ENCODE assay signal across 21 cellular contexts in genomic region chr13:114002009-114002544, GRCh38. TPM values are rescaled to one million over a fixed set of nuclear protein-coding genes. Genes with fewer than 3 reads are reported as not detected.
DNase-seq lines count a peak whose midpoint lies in the region; ATAC-seq, FAIRE-seq and TF ChIP-seq lines count a peak whose summit lies in the region.
"Had no signal": no experiment of that assay in that cellular context is flagged by ENCODE, and none has a peak within 500 bp of the region (broad histone marks: within the 10 kb centered on the region; RNA-seq: fewer than 3 reads in every experiment).

No MANE protein-coding gene starts in this region.

- H3K9me3 ChIP-seq in right atrium auricular region (no peaks in the 10 kb centered on the region), RWPE2 (ENCODE audit: severe bottlenecking) (no peaks in the 10 kb centered on the region), kidney (ENCODE audit: control insufficient read depth in 1 of 2, low read length in 2 of 2) (no peaks in the 10 kb centered on the region), spleen (no peaks in the 10 kb centered on the region), trophoblast cell (ENCODE audit: insufficient read depth, low read depth, low read length) (peaks cover 4% of the 10 kb centered on the region)
- H3K9me3 ChIP-seq: BE2C had no signal

- no peak overlapping the region for H4K91ac ChIP-seq in trophoblast cell (ENCODE audit: low read depth, low read length)

- no peaks in the 10 kb centered on the region for H3K79me2 ChIP-seq in trophoblast cell (ENCODE audit: control insufficient read depth, insufficient read depth, low read length, poor library complexity)

- H3K14ac ChIP-seq in trophoblast cell (ENCODE audit: low read length): no peak overlapping the region

- no peak for TF ChIP-seq CTCF in right atrium auricular region (IDR thresholded peaks at IDR 0.05)
- TF ChIP-seq CTCF in RWPE2 (IDR thresholded peaks at IDR 0.05; ENCODE audit: poor library complexity, severe bottlenecking): no peak
- TF ChIP-seq CTCF in kidney (IDR thresholded peaks at IDR 0.05; ENCODE audit: borderline replicate concordance, extremely low read depth, insufficient read depth): no peak
- no peak for TF ChIP-seq CTCF in spleen (IDR thresholded peaks at IDR 0.05 in 8 of 11, conservative IDR thresholded peaks at IDR 0.05 in 3 of 11)

- H4K12ac ChIP-seq in trophoblast cell (ENCODE audit: low read depth, low read length): no peak overlapping the region

- no peak overlapping the region for H3K23ac ChIP-seq in trophoblast cell (ENCODE audit: low read length)

- H2AFZ ChIP-seq in trophoblast cell (ENCODE audit: insufficient read depth, low read length, poor library complexity): no peak overlapping the region

- no peak overlapping the region for H3K4ac ChIP-seq in trophoblast cell (ENCODE audit: low read depth, low read length)

- no peak overlapping the region for H3K18ac ChIP-seq in trophoblast cell (ENCODE audit: low read length)

- no peak overlapping the region for H2BK5ac ChIP-seq in trophoblast cell (ENCODE audit: low read depth, low read length, poor library complexity)

- no peak for ATAC-seq in Right ventricle myocardium inferior
- ATAC-seq in RWPE2 (ENCODE audit: low read depth): no peak
- ATAC-seq in GM19463 (IDR thresholded peaks at IDR 0.05; ENCODE audit: unreplicated experiment): no peak
- ATAC-seq in HG03039 (IDR thresholded peaks at IDR 0.05; ENCODE audit: unreplicated experiment): no peak

- H3K27me3 ChIP-seq in right atrium auricular region (no peaks in the 10 kb centered on the region), RWPE2 (ENCODE audit: insufficient read depth, poor library complexity, severe bottlenecking) (no peaks in the 10 kb centered on the region), spleen (replicated peaks in 1 of 7) (no peaks in the 10 kb centered on the region), trophoblast cell (ENCODE audit: insufficient read depth, low read length) (no peaks in the 10 kb centered on the region)
- H3K27me3 ChIP-seq: BE2C had no signal

- H3K9ac ChIP-seq in kidney (ENCODE audit: low read length in 2 of 2) (no peak overlapping the region), trophoblast cell (ENCODE audit: low read length) (no peak overlapping the region)

- H2BK12ac ChIP-seq in trophoblast cell (ENCODE audit: low read length): no peak overlapping the region

- H3K36me3 ChIP-seq in right atrium auricular region (no peaks in the 10 kb centered on the region), RWPE2 (ENCODE audit: low read depth) (no peaks in the 10 kb centered on the region), kidney (ENCODE audit: control insufficient read depth in 1 of 2, insufficient read depth in 2 of 2, low read length in 2 of 2) (no peaks in the 10 kb centered on the region), spleen (peaks cover 0 to 81% (median 21%) of the 10 kb centered on the region in 6 donors), trophoblast cell (ENCODE audit: control insufficient read depth in 1 of 2, insufficient read depth in 2 of 2, low read length in 2 of 2) (peaks cover 12 to 44% of the 10 kb centered on the region in 2 experiments)

- DNase-seq in Right ventricle myocardium inferior (ENCODE audit: missing footprints) (peak; percentile 64), right atrium auricular region (ENCODE audit: low spot score) (no peak), RWPE2 (ENCODE audit: low spot score) (peak; percentile 57), kidney (peak; percentile 56), spleen (peak; percentile 70), trophoblast cell (no peak)
- DNase-seq: activated CD4-positive, alpha-beta T cell treated with anti-CD3 and anti-CD28 coated beads, Interleukin-2, amount 50 U/mL, for 4 hours; activated CD8-positive, alpha-beta memory T cell treated with anti-CD3 and anti-CD28 coated beads, Interleukin-2, amount 50 U/mL, for 4 hours; BE2C; effector CD8-positive, alpha-beta T cell; GF-D8; GOT3; NCI-H1694 treated with DMSO at 0.1 percent for 48 hours; NCI-H82; nephron progenitor cell; RPMI8226; stimulated activated CD4-positive, alpha-beta T cell treated with anti-CD3 and anti-CD28 coated beads, Interleukin-1b, Interleukin-23, amount 100 ng/mL, for 48 hours; substantia nigra had no signal

- no peak overlapping the region for H3K4me2 ChIP-seq in trophoblast cell (ENCODE audit: low read length)

- WGBS in spleen, 5 donors: 90 to 93% (median 93%) methylated on average over 27 of the region's 27 CpGs
- no CpG with 5 or more reads among the region's 27 CpGs for WGBS in trophoblast cell (ENCODE audit: extremely low coverage, insufficient coverage, insufficient read length)

- H3K27ac ChIP-seq in right atrium auricular region (no peak overlapping the region), RWPE2 (ENCODE audit: poor library complexity, severe bottlenecking) (no peak overlapping the region), kidney (ENCODE audit: low read depth in 2 of 2, low read length in 2 of 2) (no peak overlapping the region), spleen (no peak overlapping the region), trophoblast cell (ENCODE audit: low read depth, low read length) (no peak overlapping the region)

- H4K8ac ChIP-seq in trophoblast cell (ENCODE audit: low read depth, low read length): no peak overlapping the region

- no peak for FAIRE-seq in kidney (lab: Jason Lieb, UNC)

- no peaks in the 10 kb centered on the region for H3K79me1 ChIP-seq in trophoblast cell (ENCODE audit: low read length)

- no peak overlapping the region for H3K4me3 ChIP-seq in right atrium auricular region
- no peak overlapping the region for H3K4me3 ChIP-seq in RWPE2 (ENCODE audit: severe bottlenecking)
- no peak overlapping the region for H3K4me3 ChIP-seq in kidney (ENCODE audit: low read length in 2 of 2)
- H3K4me3 ChIP-seq in spleen: no peak overlapping the region
- no peak overlapping the region for H3K4me3 ChIP-seq in trophoblast cell (ENCODE audit: low read depth, low read length)

- no peak for TF ChIP-seq POLR2A in spleen (IDR thresholded peaks at IDR 0.05)

- no peak overlapping the region for H2AK5ac ChIP-seq in trophoblast cell (ENCODE audit: low read length)

- H3K4me1 ChIP-seq in right atrium auricular region: peaks cover 0 to 14% of the 10 kb centered on the region in 2 donors
- H3K4me1 ChIP-seq in RWPE2 (ENCODE audit: insufficient read depth, poor library complexity, severe bottlenecking): no peaks in the 10 kb centered on the region
- H3K4me1 ChIP-seq in kidney (ENCODE audit: control insufficient read depth in 1 of 2, insufficient read depth in 1 of 2, low read depth in 1 of 2, low read length in 2 of 2): peaks cover 0 to 8% of the 10 kb centered on the region in 2 donors
- peaks cover 0 to 25% (median 7%) of the 10 kb centered on the region in 6 donors for H3K4me1 ChIP-seq in spleen
- no peaks in the 10 kb centered on the region for H3K4me1 ChIP-seq in trophoblast cell (ENCODE audit: control insufficient read depth in 1 of 2, insufficient read depth in 2 of 2, low read length in 2 of 2)

- H2BK120ac ChIP-seq in trophoblast cell (ENCODE audit: insufficient read depth, low read length, poor library complexity): no peak overlapping the region

- intact Hi-C loops in Right ventricle myocardium inferior (cut with DNase I) (no loop called here), kidney (cut with DNase I) (no loop called here), spleen (cut with DNase I; ENCODE audit: low total_unique reads) (no loop called here)

RNA-seq across cellular contexts. Expression of gene C13orf46, which starts 28.2 kb away (rescaled TPM):
- total RNA-seq in Right ventricle myocardium inferior (0.32 TPM), right atrium auricular region (1 to 10 TPM in 1 of 2 donors, under 1 TPM in 1; 0.59 to 2.7 TPM), kidney (1.1 TPM), spleen (1 to 10 TPM in 5 of 7 donors, under 1 TPM in 2; 0.83 to 4.2 (median 2.6) TPM)
- polyA plus RNA-seq in kidney (ENCODE audit: insufficient read depth, low read depth, low replicate concordance) (not detected), spleen (under 1 TPM; 0.09 to 0.70 (median 0.13) TPM)
- polyA plus RNA-seq in trophoblast cell (2013): 0.12 and 0.15 TPM in 2 replicates
- total RNA-seq: epithelial cell of proximal tubule had no signal

Comparison
In these comparisons a context has a peak if more than half of its experiments do, and no peak if none do; other contexts are left out.
1. DNase-seq: peak in Right ventricle myocardium inferior (single experiment), RWPE2 (single experiment), kidney (single experiment) and spleen (single experiment); none in right atrium auricular region (single experiment) and trophoblast cell (0 of 2).